8 cellular contexts compared by ENCODE assay signal in genomic region chr15:69413822-69414701, GRCh38. TPM values are rescaled to one million over a fixed set of nuclear protein-coding genes. Genes with fewer than 3 reads are reported as not detected.
A peak's percentile ranks its signal among the peaks of the same experiment; 100 is the strongest.
DNase-seq lines count a peak whose midpoint lies in the region; ATAC-seq and TF ChIP-seq lines count a peak whose summit lies in the region.

TSS of gene KIF23 (plus strand) at chr15:69414349. CDS start at chr15:69414466, 117 bp downstream.

- no peaks in the 10 kb centered on the region for H3K36me3 ChIP-seq in upper lobe of left lung

- peaks cover 10% of the 10 kb centered on the region for H3K27me3 Mint-ChIP-seq in activated naive CD8-positive, alpha-beta T cell treated with anti-CD3 and anti-CD28 coated beads, Interleukin-2, amount 50 U/mL, for 24 hours

- TF ChIP-seq EP300 in upper lobe of left lung (IDR thresholded peaks at IDR 0.05): no peak

- peak in 1 of 4 donors; percentile 20 for TF ChIP-seq POLR2A in upper lobe of left lung (IDR thresholded peaks at IDR 0.05)

- 4% methylated on average over 31 of the region's 78 CpGs for WGBS in upper lobe of left lung, 2 donors

- H3K9me3 Mint-ChIP-seq in activated naive CD8-positive, alpha-beta T cell treated with anti-CD3 and anti-CD28 coated beads, Interleukin-2, amount 50 U/mL, for 24 hours: no peaks in the 10 kb centered on the region

- peaks cover 20% of the 10 kb centered on the region for H3K4me1 Mint-ChIP-seq in activated naive CD8-positive, alpha-beta T cell treated with anti-CD3 and anti-CD28 coated beads, Interleukin-2, amount 50 U/mL, for 24 hours

- TF ChIP-seq CTCF in GM12865 (IDR thresholded peaks at IDR 0.05; ENCODE audit: insufficient read depth, low read depth, low read length, missing control alignments): no peak
- TF ChIP-seq CTCF in upper lobe of left lung (IDR thresholded peaks at IDR 0.05): no peak

- H3K27me3 ChIP-seq in upper lobe of left lung: no peaks in the 10 kb centered on the region

- intact Hi-C loops in cardiac septum (cut with DNase I): no loop called here

- peak within 1 kb of the TSS; percentile 22 to 78 (median 58) for H3K27ac ChIP-seq in upper lobe of left lung

- peaks cover 30% of the 10 kb centered on the region for H3K36me3 Mint-ChIP-seq in activated naive CD8-positive, alpha-beta T cell treated with anti-CD3 and anti-CD28 coated beads, Interleukin-2, amount 50 U/mL, for 24 hours (ENCODE audit: low read depth)

- DNase-seq in GM12865 (ENCODE audit: low read depth): peak; percentile 97
- DNase-seq in NCI-H1417 (lab: John Stamatoyannopoulos, UW): peak; percentile 96 to 98 (median 97)
- DNase-seq in T follicular helper cell (ENCODE audit: low read depth): peak; percentile 91
- peak; percentile 90 for DNase-seq in activated naive CD8-positive, alpha-beta T cell treated with anti-CD3 and anti-CD28 coated beads, Interleukin-2, amount 50 U/mL, for 24 hours
- DNase-seq in cardiac septum (ENCODE audit: low spot score): peak; percentile 96
- DNase-seq in pons (ENCODE audit: low spot score): peak; percentile 74
- DNase-seq in upper lobe of left lung: peak; percentile 95 to 98

- H3K4me3 ChIP-seq in GM12865 (ENCODE audit: low read depth, low read length) (peak within 1 kb of the TSS; percentile 71), upper lobe of left lung (peak within 1 kb of the TSS; percentile 75 to 89 (median 79))

- no peaks in the 10 kb centered on the region for H3K9me3 ChIP-seq in upper lobe of left lung

- H3K4me3 Mint-ChIP-seq in activated naive CD8-positive, alpha-beta T cell treated with anti-CD3 and anti-CD28 coated beads, Interleukin-2, amount 50 U/mL, for 24 hours: peak within 1 kb of the TSS; percentile 89

- H3K27ac Mint-ChIP-seq in activated naive CD8-positive, alpha-beta T cell treated with anti-CD3 and anti-CD28 coated beads, Interleukin-2, amount 50 U/mL, for 24 hours: peak within 1 kb of the TSS; percentile 77

- ATAC-seq in HG02759 (IDR thresholded peaks at IDR 0.05; ENCODE audit: unreplicated experiment) (peak; percentile 97), upper lobe of left lung (ENCODE audit: low FRiP score in 2 of 2) (peak; percentile 96 to 99)
- peak; percentile 93 for ATAC-seq in activated naive CD8-positive, alpha-beta T cell treated with anti-CD3 and anti-CD28 coated beads, Interleukin-2, amount 50 U/mL, for 24 hours

- peaks cover 0 to 20% (median 6%) of the 10 kb centered on the region in 4 donors for H3K4me1 ChIP-seq in upper lobe of left lung

RNA-seq across cellular contexts. Expression of gene KIF23, which starts in this region (rescaled TPM):
- total RNA-seq in cardiac septum (1.3 TPM), upper lobe of left lung (1 to 10 TPM; 1.0 to 6.7 (median 3.7) TPM)

Comparison
In these comparisons a context has a peak if more than half of its experiments do, and no peak if none do; other contexts are left out.
1. Peak in every context shown above with its lines: DNase-seq, ATAC-seq, H3K4me3 ChIP-seq and H3K27ac ChIP-seq.